1 cellular context compared by ENCODE assay signal in the genomic region with DNA sequence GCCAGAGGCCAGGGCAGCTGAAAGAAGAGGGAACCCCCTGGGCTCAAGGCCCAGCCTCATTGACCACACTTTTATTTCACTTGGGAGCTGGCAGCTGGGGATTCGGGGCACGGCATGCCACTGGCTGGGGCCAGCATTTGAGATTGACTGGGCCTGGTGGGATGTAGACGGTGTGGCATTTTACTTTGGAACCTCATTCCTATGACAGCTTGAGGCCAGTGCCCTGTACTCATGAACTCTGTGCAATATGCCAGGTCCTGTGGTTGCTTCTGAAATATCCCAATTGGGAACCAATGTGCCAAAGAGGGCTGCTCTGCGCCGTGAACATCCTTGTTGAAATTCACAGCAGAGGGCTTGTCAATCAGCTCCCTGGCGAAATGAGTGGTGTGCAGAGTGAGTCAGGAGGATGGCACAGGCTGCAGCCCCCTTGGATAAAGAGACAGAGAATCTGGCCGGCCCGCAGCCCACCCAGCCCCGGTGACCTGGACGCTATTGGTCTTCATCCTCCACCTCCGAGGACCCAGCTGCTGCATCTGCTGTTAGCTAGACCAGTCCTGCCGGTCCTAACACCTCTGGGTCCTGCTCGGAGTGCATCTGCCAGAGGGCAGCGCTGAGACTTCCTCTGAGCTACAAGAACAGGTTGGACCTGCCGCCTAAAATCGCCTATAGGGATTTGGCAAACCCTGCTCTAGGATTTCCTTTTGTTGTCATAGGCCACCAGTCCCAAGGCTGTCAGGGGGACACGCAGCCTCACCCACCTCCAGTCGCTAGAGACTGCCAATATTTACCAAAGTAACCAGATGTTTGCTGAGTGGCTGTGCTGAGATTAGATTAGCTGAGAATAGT.
TF ChIP-seq lines count a peak whose summit lies in the region.

No MANE protein-coding gene starts in this region.

TF ChIP-seq in GM23338, 12 proteins besides CTCF, POLR2A, EP300 and RAD21 (continued from another document):
- TF ChIP-seq, protein P1, sequence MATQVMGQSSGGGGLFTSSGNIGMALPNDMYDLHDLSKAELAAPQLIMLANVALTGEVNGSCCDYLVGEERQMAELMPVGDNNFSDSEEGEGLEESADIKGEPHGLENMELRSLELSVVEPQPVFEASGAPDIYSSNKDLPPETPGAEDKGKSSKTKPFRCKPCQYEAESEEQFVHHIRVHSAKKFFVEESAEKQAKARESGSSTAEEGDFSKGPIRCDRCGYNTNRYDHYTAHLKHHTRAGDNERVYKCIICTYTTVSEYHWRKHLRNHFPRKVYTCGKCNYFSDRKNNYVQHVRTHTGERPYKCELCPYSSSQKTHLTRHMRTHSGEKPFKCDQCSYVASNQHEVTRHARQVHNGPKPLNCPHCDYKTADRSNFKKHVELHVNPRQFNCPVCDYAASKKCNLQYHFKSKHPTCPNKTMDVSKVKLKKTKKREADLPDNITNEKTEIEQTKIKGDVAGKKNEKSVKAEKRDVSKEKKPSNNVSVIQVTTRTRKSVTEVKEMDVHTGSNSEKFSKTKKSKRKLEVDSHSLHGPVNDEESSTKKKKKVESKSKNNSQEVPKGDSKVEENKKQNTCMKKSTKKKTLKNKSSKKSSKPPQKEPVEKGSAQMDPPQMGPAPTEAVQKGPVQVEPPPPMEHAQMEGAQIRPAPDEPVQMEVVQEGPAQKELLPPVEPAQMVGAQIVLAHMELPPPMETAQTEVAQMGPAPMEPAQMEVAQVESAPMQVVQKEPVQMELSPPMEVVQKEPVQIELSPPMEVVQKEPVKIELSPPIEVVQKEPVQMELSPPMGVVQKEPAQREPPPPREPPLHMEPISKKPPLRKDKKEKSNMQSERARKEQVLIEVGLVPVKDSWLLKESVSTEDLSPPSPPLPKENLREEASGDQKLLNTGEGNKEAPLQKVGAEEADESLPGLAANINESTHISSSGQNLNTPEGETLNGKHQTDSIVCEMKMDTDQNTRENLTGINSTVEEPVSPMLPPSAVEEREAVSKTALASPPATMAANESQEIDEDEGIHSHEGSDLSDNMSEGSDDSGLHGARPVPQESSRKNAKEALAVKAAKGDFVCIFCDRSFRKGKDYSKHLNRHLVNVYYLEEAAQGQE (IDR thresholded peaks at IDR 0.05; ENCODE audit: unreplicated experiment), result no peak
- TF ChIP-seq, protein P2, sequence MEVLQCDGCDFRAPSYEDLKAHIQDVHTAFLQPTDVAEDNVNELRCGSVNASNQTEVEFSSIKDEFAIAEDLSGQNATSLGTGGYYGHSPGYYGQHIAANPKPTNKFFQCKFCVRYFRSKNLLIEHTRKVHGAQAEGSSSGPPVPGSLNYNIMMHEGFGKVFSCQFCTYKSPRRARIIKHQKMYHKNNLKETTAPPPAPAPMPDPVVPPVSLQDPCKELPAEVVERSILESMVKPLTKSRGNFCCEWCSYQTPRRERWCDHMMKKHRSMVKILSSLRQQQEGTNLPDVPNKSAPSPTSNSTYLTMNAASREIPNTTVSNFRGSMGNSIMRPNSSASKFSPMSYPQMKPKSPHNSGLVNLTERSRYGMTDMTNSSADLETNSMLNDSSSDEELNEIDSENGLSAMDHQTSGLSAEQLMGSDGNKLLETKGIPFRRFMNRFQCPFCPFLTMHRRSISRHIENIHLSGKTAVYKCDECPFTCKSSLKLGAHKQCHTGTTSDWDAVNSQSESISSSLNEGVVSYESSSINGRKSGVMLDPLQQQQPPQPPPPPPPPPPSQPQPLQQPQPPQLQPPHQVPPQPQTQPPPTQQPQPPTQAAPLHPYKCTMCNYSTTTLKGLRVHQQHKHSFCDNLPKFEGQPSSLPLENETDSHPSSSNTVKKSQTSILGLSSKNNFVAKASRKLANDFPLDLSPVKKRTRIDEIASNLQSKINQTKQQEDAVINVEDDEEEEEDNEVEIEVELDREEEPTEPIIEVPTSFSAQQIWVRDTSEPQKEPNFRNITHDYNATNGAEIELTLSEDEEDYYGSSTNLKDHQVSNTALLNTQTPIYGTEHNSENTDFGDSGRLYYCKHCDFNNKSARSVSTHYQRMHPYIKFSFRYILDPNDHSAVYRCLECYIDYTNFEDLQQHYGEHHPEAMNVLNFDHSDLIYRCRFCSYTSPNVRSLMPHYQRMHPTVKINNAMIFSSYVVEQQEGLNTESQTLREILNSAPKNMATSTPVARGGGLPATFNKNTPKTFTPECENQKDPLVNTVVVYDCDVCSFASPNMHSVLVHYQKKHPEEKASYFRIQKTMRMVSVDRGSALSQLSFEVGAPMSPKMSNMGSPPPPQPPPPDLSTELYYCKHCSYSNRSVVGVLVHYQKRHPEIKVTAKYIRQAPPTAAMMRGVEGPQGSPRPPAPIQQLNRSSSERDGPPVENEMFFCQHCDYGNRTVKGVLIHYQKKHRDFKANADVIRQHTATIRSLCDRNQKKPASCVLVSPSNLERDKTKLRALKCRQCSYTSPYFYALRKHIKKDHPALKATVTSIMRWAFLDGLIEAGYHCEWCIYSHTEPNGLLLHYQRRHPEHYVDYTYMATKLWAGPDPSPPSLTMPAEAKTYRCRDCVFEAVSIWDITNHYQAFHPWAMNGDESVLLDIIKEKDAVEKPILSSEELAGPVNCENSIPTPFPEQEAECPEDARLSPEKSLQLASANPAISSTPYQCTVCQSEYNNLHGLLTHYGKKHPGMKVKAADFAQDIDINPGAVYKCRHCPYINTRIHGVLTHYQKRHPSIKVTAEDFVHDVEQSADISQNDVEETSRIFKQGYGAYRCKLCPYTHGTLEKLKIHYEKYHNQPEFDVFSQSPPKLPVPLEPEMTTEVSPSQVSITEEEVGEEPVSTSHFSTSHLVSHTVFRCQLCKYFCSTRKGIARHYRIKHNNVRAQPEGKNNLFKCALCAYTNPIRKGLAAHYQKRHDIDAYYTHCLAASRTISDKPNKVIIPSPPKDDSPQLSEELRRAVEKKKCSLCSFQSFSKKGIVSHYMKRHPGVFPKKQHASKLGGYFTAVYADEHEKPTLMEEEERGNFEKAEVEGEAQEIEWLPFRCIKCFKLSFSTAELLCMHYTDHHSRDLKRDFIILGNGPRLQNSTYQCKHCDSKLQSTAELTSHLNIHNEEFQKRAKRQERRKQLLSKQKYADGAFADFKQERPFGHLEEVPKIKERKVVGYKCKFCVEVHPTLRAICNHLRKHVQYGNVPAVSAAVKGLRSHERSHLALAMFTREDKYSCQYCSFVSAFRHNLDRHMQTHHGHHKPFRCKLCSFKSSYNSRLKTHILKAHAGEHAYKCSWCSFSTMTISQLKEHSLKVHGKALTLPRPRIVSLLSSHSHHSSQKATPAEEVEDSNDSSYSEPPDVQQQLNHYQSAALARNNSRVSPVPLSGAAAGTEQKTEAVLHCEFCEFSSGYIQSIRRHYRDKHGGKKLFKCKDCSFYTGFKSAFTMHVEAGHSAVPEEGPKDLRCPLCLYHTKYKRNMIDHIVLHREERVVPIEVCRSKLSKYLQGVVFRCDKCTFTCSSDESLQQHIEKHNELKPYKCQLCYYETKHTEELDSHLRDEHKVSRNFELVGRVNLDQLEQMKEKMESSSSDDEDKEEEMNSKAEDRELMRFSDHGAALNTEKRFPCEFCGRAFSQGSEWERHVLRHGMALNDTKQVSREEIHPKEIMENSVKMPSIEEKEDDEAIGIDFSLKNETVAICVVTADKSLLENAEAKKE (CRISPR knock-in tag; IDR thresholded peaks at IDR 0.05), result no peak
- no peak for TF ChIP-seq NANOG (IDR thresholded peaks at IDR 0.05; ENCODE audit: borderline replicate concordance)
- TF ChIP-seq CREB1 (CRISPR knock-in tag; IDR thresholded peaks at IDR 0.05; ENCODE audit: low read depth), result no peak
